Comparison of ENCODE assay signal across 1 cellular context in the genomic region with DNA sequence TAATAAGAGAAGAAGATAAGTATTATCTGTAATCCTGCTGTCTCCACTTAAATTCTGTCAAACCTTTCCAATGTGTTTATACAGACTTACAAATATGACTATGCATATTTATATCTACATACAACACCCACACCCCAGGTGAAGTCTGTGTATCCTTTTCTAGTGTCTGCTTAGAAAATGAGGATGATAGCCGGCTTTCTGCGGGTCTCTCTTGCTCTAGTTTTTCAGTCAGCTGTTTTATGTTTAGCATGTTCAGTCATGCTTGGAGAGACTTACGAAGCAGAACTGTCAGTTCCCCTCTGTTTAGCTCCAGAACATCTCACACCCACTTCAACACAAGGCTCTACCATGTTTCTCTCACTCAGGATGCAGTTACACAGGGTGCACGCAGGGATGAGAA.
A peak's percentile ranks its signal among the peaks of the same experiment; 100 is the strongest.
TF ChIP-seq lines count a peak whose summit lies in the region.

No MANE protein-coding gene starts in this region.

TF ChIP-seq in GM12878, 131 proteins besides CTCF, POLR2A, EP300 and RAD21 (continued from another document):
- TF ChIP-seq NR2C2 (IDR thresholded peaks at IDR 0.05; ENCODE audit: borderline replicate concordance, control insufficient read depth, insufficient read length, low read depth) (no peak), PAX5 (IDR thresholded peaks at IDR 0.05; ENCODE audit: borderline replicate concordance, low read depth, low read length) (peak; percentile 91), CHD4 (IDR thresholded peaks at IDR 0.05) (no peak), POLR2AphosphoS2 (IDR thresholded peaks at IDR 0.05; ENCODE audit: low read depth, low read length) (no peak), ASH2L (IDR thresholded peaks at IDR 0.05; ENCODE audit: borderline replicate concordance, low read depth) (no peak), ZNF622 (IDR thresholded peaks at IDR 0.05) (no peak), EED (IDR thresholded peaks at IDR 0.05; ENCODE audit: low read depth) (no peak), SUZ12 (IDR thresholded peaks at IDR 0.05; ENCODE audit: unreplicated experiment) (no peak)
- TF ChIP-seq, protein P1, sequence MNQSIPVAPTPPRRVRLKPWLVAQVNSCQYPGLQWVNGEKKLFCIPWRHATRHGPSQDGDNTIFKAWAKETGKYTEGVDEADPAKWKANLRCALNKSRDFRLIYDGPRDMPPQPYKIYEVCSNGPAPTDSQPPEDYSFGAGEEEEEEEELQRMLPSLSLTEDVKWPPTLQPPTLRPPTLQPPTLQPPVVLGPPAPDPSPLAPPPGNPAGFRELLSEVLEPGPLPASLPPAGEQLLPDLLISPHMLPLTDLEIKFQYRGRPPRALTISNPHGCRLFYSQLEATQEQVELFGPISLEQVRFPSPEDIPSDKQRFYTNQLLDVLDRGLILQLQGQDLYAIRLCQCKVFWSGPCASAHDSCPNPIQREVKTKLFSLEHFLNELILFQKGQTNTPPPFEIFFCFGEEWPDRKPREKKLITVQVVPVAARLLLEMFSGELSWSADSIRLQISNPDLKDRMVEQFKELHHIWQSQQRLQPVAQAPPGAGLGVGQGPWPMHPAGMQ (IDR thresholded peaks at IDR 0.05; ENCODE audit: borderline replicate concordance) = no peak
